Comparison of ENCODE assay signal across 16 cellular contexts in genomic region chr13:83634601-83635000, GRCh38.
DNase-seq lines count a peak whose midpoint lies in the region; FAIRE-seq and TF ChIP-seq lines count a peak whose summit lies in the region.
"Had no signal": no experiment of that assay in that cellular context is flagged by ENCODE, and none has a peak within 500 bp of the region (broad histone marks: within the 10 kb centered on the region; RNA-seq: fewer than 3 reads in every experiment).

No MANE protein-coding gene starts in this region.

- H3K36me3 Mint-ChIP-seq in chondrocyte (ENCODE audit: low read depth): no peaks in the 10 kb centered on the region

- peaks cover under 1% of the 10 kb centered on the region for H3K9me3 Mint-ChIP-seq in chondrocyte (ENCODE audit: low read depth)
- H3K9me3 Mint-ChIP-seq: H9 had no signal

- peak; percentile 98 for FAIRE-seq in D721Med (lab: Jason Lieb, UNC)
- FAIRE-seq: GM12878 had no signal

- TF ChIP-seq CTCF in D721Med (IDR thresholded peaks at IDR 0.05; ENCODE audit: insufficient read depth, missing control alignments) (no peak), chondrocyte (IDR thresholded peaks at IDR 0.05) (no peak)

- H3K27ac Mint-ChIP-seq in chondrocyte (ENCODE audit: unreplicated experiment): no peak overlapping the region
- H3K27ac Mint-ChIP-seq: H9 had no signal

- H3K4me3 Mint-ChIP-seq in chondrocyte (ENCODE audit: unreplicated experiment): no peak overlapping the region
- H3K4me3 Mint-ChIP-seq: H9 had no signal

- no peaks in the 10 kb centered on the region for H3K4me1 Mint-ChIP-seq in chondrocyte (ENCODE audit: low read depth)

- DNase-seq in D721Med (ENCODE audit: insufficient read length, low spot score) (no peak), NCI-H69 (lab: John Stamatoyannopoulos, UW) (peak; percentile 2), globus pallidus (ENCODE audit: low spot score) (peak; percentile 92), pons (ENCODE audit: low spot score) (peak; percentile 98), chondrocyte (ENCODE audit: low spot score) (no peak), kidney glomerular epithelial cell (lab: John Stamatoyannopoulos, UW) (no peak), NCI-H128 (lab: John Stamatoyannopoulos, UW; ENCODE audit: unreplicated experiment) (no peak)
- DNase-seq: DMS153, H9, NCI-H1436, NCI-H1930, NCI-H2171 treated with DMSO at 0.1 percent for 48 hours, NCI-H748 treated with DMSO at 0.1 percent for 48 hours, SHP77 treated with DMSO at 0.1 percent for 48 hours, SK-N-SH had no signal

- no peaks in the 10 kb centered on the region for H3K27me3 Mint-ChIP-seq in chondrocyte (ENCODE audit: low read depth)

Comparison
In these comparisons a context has a peak if more than half of its experiments do, and no peak if none do; other contexts are left out.
1. DNase-seq: peak in NCI-H69 (single experiment), globus pallidus (single experiment) and pons (single experiment); none in D721Med (single experiment), chondrocyte (single experiment), kidney glomerular epithelial cell (single experiment) and NCI-H128 (single experiment).